Comparison of ENCODE assay signal across 9 cellular contexts in genomic region chr9:121376214-121376830, GRCh38. TPM values are rescaled to one million over a fixed set of nuclear protein-coding genes. Genes with fewer than 3 reads are reported as not detected.
A peak's percentile ranks its signal among the peaks of the same experiment; 100 is the strongest.
DNase-seq lines count a peak whose midpoint lies in the region; ATAC-seq and TF ChIP-seq lines count a peak whose summit lies in the region.
"Had no signal": no experiment of that assay in that cellular context is flagged by ENCODE, and none has a peak within 500 bp of the region (broad histone marks: within the 10 kb centered on the region; RNA-seq: fewer than 3 reads in every experiment).

No MANE protein-coding gene starts in this region.

- ATAC-seq in GM21786 (IDR thresholded peaks at IDR 0.05; ENCODE audit: unreplicated experiment): no peak
- ATAC-seq: naive thymus-derived CD8-positive, alpha-beta T cell had no signal

- intact Hi-C loops in OCI-LY7 (cut with micrococcal nuclease; ENCODE audit: unreplicated experiment): loop anchor here (2.0 kb wide), 1 partner anchor 56 kb away; no protein-coding TSS in a partner anchor
- intact Hi-C loops in sigmoid colon (cut with DNase I): loop anchor here (2.0 kb wide), 1 partner anchor 164 kb away; no protein-coding TSS in a partner anchor

- no peak for TF ChIP-seq EP300 in sigmoid colon (IDR thresholded peaks at IDR 0.05)

- BruUV-seq in OCI-LY7 (replicated peaks; lab: Mats Ljungman, UMichigan): no TSS peak

- no peak overlapping the region for H3K4me3 ChIP-seq in OCI-LY7 (ENCODE audit: low read depth, low read length, poor library complexity, severe bottlenecking)
- H3K4me3 ChIP-seq in sigmoid colon: no peak overlapping the region
- H3K4me3 ChIP-seq in H7 (ENCODE audit: insufficient read depth, low read depth, low read length): no peak overlapping the region

- H3K79me2 ChIP-seq in OCI-LY7 (ENCODE audit: insufficient read depth, low read depth, low read length): no peaks in the 10 kb centered on the region

- H3K27ac ChIP-seq in OCI-LY7 (ENCODE audit: low read depth, low read length, poor library complexity, severe bottlenecking) (no peak overlapping the region), sigmoid colon (peak overlapping the region in 2 of 4 donors; percentile 96 to 99)

- DNase-seq in DMS 273 (lab: John Stamatoyannopoulos, UW; ENCODE audit: unreplicated experiment) (peak; percentile 33), DMS 273 treated with DMSO at 0.1 percent for 48 hours (lab: John Stamatoyannopoulos, UW) (no peak), OCI-LY7 (ENCODE audit: low spot score) (peak; percentile 19), epidermal melanocyte (ENCODE audit: insufficient read length, low spot score) (peak; percentile 31), sigmoid colon (no peak), H7 (no peak)
- no peak for DNase-seq in activated CD8-positive, alpha-beta memory T cell treated with anti-CD3 and anti-CD28 coated beads, Interleukin-2, amount 50 U/mL, for 48 hours

- H3K9me3 ChIP-seq in OCI-LY7 (ENCODE audit: low read length) (no peaks in the 10 kb centered on the region), sigmoid colon (peaks cover 0 to 1% (median 0%) of the 10 kb centered on the region in 4 donors)

- no peaks in the 10 kb centered on the region for H4K20me1 ChIP-seq in OCI-LY7 (ENCODE audit: insufficient read depth, low read length)

- CTCF ChIA-PET in OCI-LY7 (lab: Charles Lee; ENCODE audit: unreplicated experiment): no interaction called here

- H3K4me1 ChIP-seq in OCI-LY7 (ENCODE audit: insufficient read depth, low read length, poor library complexity, severe bottlenecking) (no peaks in the 10 kb centered on the region), sigmoid colon (peaks cover 0 to 49% (median 31%) of the 10 kb centered on the region in 4 donors)

- WGBS in sigmoid colon, 2 donors: 90 to 91% methylated on average over 4 of the region's 4 CpGs

- TF ChIP-seq CTCF in OCI-LY7 (conservative IDR thresholded peaks at IDR 0.05; ENCODE audit: low read length) (peak; percentile 75), sigmoid colon (IDR thresholded peaks at IDR 0.05) (peak in 3 of 4 experiments; percentile 31 to 56 (median 40))

- H3K4me2 ChIP-seq in OCI-LY7 (ENCODE audit: low read length): no peak overlapping the region

- H2AFZ ChIP-seq in OCI-LY7 (ENCODE audit: low read length): no peak overlapping the region

- H3K36me3 ChIP-seq in OCI-LY7 (ENCODE audit: insufficient read depth, low read length) (no peaks in the 10 kb centered on the region), sigmoid colon (no peaks in the 10 kb centered on the region), H7 (replicated peaks; ENCODE audit: control insufficient read depth, insufficient read depth, low read length) (no peaks in the 10 kb centered on the region)

- TF ChIP-seq POLR2A in sigmoid colon (IDR thresholded peaks at IDR 0.05): no peak

- POLR2A ChIA-PET in OCI-LY7 (lab: Charles Lee): no interaction called here

- H3K27me3 ChIP-seq in sigmoid colon (no peaks in the 10 kb centered on the region), H7 (ENCODE audit: control insufficient read depth, insufficient read depth, low read length) (no peaks in the 10 kb centered on the region)

- no peaks in the 10 kb centered on the region for H3K9me2 ChIP-seq in OCI-LY7 (ENCODE audit: insufficient read depth, low read length)

RNA-seq across cellular contexts. Expression of gene STOM, which starts 6.3 kb away (rescaled TPM):
- total RNA-seq in OCI-LY7 (2014; rRNA removed; shearing (Covaris generic)): 3.3 and 5.7 TPM in 2 replicates
- total RNA-seq in OCI-LY7 (2022) (7.3 and 8.1 TPM in 2 replicates), sigmoid colon (100 to 1,000 TPM; 303 to 609 (median 321) TPM)
- 100 to 1,000 TPM in 1 of 3 donors, 10 to 100 TPM in 2; 22.8 to 140 (median 44.6) TPM for polyA plus RNA-seq in sigmoid colon
- total RNA-seq in H7 (2014; rRNA removed; shearing (Covaris generic)): 51.8 and 53.2 TPM in 2 replicates

Comparison
In these comparisons a context has a peak if more than half of its experiments do, and no peak if none do; other contexts are left out.
1. DNase-seq: peak in DMS 273 (single experiment), OCI-LY7 (single experiment) and epidermal melanocyte (single experiment); none in DMS 273 treated with DMSO at 0.1 percent for 48 hours (single experiment), sigmoid colon (single experiment), H7 (single experiment) and activated CD8-positive, alpha-beta memory T cell treated with anti-CD3 and anti-CD28 coated beads, Interleukin-2, amount 50 U/mL, for 48 hours (single experiment).